ENCODE assay signal across 8 cellular contexts in genomic region chr10:15433850-15434537, GRCh38.
DNase-seq lines count a peak whose midpoint lies in the region; ATAC-seq and TF ChIP-seq lines count a peak whose summit lies in the region.

No MANE protein-coding gene starts in this region.

- H3K4me3 Mint-ChIP-seq in activated CD8-positive, alpha-beta memory T cell treated with anti-CD3 and anti-CD28 coated beads, Interleukin-2, amount 10 ng/mL, durations not matched to agents 7 days and 5 days, result peak overlapping the region; percentile 67
- H3K4me3 Mint-ChIP-seq in activated naive CD8-positive, alpha-beta T cell treated with anti-CD3 and anti-CD28 coated beads, Interleukin-2, amount 50 U/mL, for 24 hours, result peak overlapping the region; percentile 49
- H3K4me3 Mint-ChIP-seq in progenitor cell of endocrine pancreas (ENCODE audit: low read depth), result peak overlapping the region; percentile 74

- peaks cover 17% of the 10 kb centered on the region for H3K27me3 Mint-ChIP-seq in activated CD8-positive, alpha-beta memory T cell treated with anti-CD3 and anti-CD28 coated beads, Interleukin-2, amount 10 ng/mL, durations not matched to agents 7 days and 5 days
- peaks cover 17% of the 10 kb centered on the region for H3K27me3 Mint-ChIP-seq in activated naive CD8-positive, alpha-beta T cell treated with anti-CD3 and anti-CD28 coated beads, Interleukin-2, amount 50 U/mL, for 24 hours
- peaks cover 3% of the 10 kb centered on the region for H3K27me3 Mint-ChIP-seq in progenitor cell of endocrine pancreas

- H3K27ac Mint-ChIP-seq in activated CD8-positive, alpha-beta memory T cell treated with anti-CD3 and anti-CD28 coated beads, Interleukin-2, amount 10 ng/mL, durations not matched to agents 7 days and 5 days, result no peak overlapping the region
- H3K27ac Mint-ChIP-seq in activated naive CD8-positive, alpha-beta T cell treated with anti-CD3 and anti-CD28 coated beads, Interleukin-2, amount 50 U/mL, for 24 hours, result no peak overlapping the region
- peak overlapping the region; percentile 75 for H3K27ac Mint-ChIP-seq in progenitor cell of endocrine pancreas

- peaks cover 0 to 7% (median 2%) of the 10 kb centered on the region in 9 donors for H3K4me1 ChIP-seq in heart right ventricle

- CTCF ChIA-PET in activated CD8-positive, alpha-beta memory T cell treated with anti-CD3 and anti-CD28 coated beads, Interleukin-2, amount 10 ng/mL, durations not matched to agents 7 days and 5 days (lab: Charles Lee), result interaction anchor here (0.6 to 0.9 kb wide), 4 partner anchors 9 to 53 kb away, joined by 3 to 4 read pairs (median 3); no protein-coding TSS in a partner anchor

- DNase-seq in activated CD8-positive, alpha-beta memory T cell treated with anti-CD3 and anti-CD28 coated beads, Interleukin-2, amount 10 ng/mL, durations not matched to agents 7 days and 5 days, result no peak
- DNase-seq in activated CD8-positive, alpha-beta memory T cell treated with anti-CD3 and anti-CD28 coated beads for 24 hours, result no peak
- peak; percentile 24 for DNase-seq in NCI-H774 (lab: John Stamatoyannopoulos, UW)
- DNase-seq in activated naive CD8-positive, alpha-beta T cell treated with anti-CD3 and anti-CD28 coated beads, Interleukin-2, amount 50 U/mL, for 24 hours, result peak; percentile 15
- DNase-seq in heart right ventricle, result peak in 1 of 2 donors; percentile 57
- DNase-seq in progenitor cell of endocrine pancreas (ENCODE audit: low spot score, unreplicated experiment), result no peak

- ATAC-seq in activated CD8-positive, alpha-beta memory T cell treated with anti-CD3 and anti-CD28 coated beads, Interleukin-2, amount 10 ng/mL, durations not matched to agents 7 days and 5 days, result peak; percentile 58
- peak; percentile 72 for ATAC-seq in HG03342 (IDR thresholded peaks at IDR 0.05; ENCODE audit: unreplicated experiment)
- ATAC-seq in activated naive CD8-positive, alpha-beta T cell treated with anti-CD3 and anti-CD28 coated beads, Interleukin-2, amount 50 U/mL, for 24 hours, result no peak
- ATAC-seq in heart right ventricle, result peak in 7 of 8 donors; percentile 38 to 87 (median 70)
- no peak for ATAC-seq in esophagus mucosa

- no peaks in the 10 kb centered on the region for H3K36me3 Mint-ChIP-seq in activated CD8-positive, alpha-beta memory T cell treated with anti-CD3 and anti-CD28 coated beads, Interleukin-2, amount 10 ng/mL, durations not matched to agents 7 days and 5 days
- no peaks in the 10 kb centered on the region for H3K36me3 Mint-ChIP-seq in activated naive CD8-positive, alpha-beta T cell treated with anti-CD3 and anti-CD28 coated beads, Interleukin-2, amount 50 U/mL, for 24 hours (ENCODE audit: low read depth)
- H3K36me3 Mint-ChIP-seq in progenitor cell of endocrine pancreas (ENCODE audit: insufficient read depth), result no peaks in the 10 kb centered on the region

- H3K27me3 ChIP-seq in heart right ventricle, result peaks cover 0 to 5% (median 0%) of the 10 kb centered on the region in 7 donors

- H3K9me3 ChIP-seq in heart right ventricle, result no peaks in the 10 kb centered on the region

- intact Hi-C loops in heart right ventricle (cut with DNase I), result loop anchor here (2.0 to 10.0 kb wide), 10 partner anchors 141 to 393 kb away; partner anchors contain the start of gene ITGA8 (in 1 of the 10)

- H3K9me3 Mint-ChIP-seq in activated CD8-positive, alpha-beta memory T cell treated with anti-CD3 and anti-CD28 coated beads, Interleukin-2, amount 10 ng/mL, durations not matched to agents 7 days and 5 days (ENCODE audit: low read depth), result no peaks in the 10 kb centered on the region
- H3K9me3 Mint-ChIP-seq in activated naive CD8-positive, alpha-beta T cell treated with anti-CD3 and anti-CD28 coated beads, Interleukin-2, amount 50 U/mL, for 24 hours, result no peaks in the 10 kb centered on the region
- no peaks in the 10 kb centered on the region for H3K9me3 Mint-ChIP-seq in progenitor cell of endocrine pancreas (ENCODE audit: low read depth)

- TF ChIP-seq CTCF in heart right ventricle (IDR thresholded peaks at IDR 0.05) (peak; percentile 69 to 86 (median 79)), progenitor cell of endocrine pancreas (IDR thresholded peaks at IDR 0.05; ENCODE audit: unreplicated experiment) (peak; percentile 87)

- peak overlapping the region in 7 of 10 donors; percentile 24 to 49 (median 41) for H3K4me3 ChIP-seq in heart right ventricle

- peaks cover 3% of the 10 kb centered on the region for H3K4me1 Mint-ChIP-seq in activated CD8-positive, alpha-beta memory T cell treated with anti-CD3 and anti-CD28 coated beads, Interleukin-2, amount 10 ng/mL, durations not matched to agents 7 days and 5 days
- peaks cover 3% of the 10 kb centered on the region for H3K4me1 Mint-ChIP-seq in activated naive CD8-positive, alpha-beta T cell treated with anti-CD3 and anti-CD28 coated beads, Interleukin-2, amount 50 U/mL, for 24 hours
- peaks cover 7% of the 10 kb centered on the region for H3K4me1 Mint-ChIP-seq in progenitor cell of endocrine pancreas (ENCODE audit: low read depth)

- no peaks in the 10 kb centered on the region for H3K36me3 ChIP-seq in heart right ventricle

- no peak overlapping the region for H3K27ac ChIP-seq in heart right ventricle

- WGBS in heart right ventricle, 2 donors, result 14 to 28% methylated on average over 9 of the region's 9 CpGs

Comparison
In these comparisons a context has a peak if more than half of its experiments do, and no peak if none do; other contexts are left out.
1. ATAC-seq: peak in activated CD8-positive, alpha-beta memory T cell treated with anti-CD3 and anti-CD28 coated beads, Interleukin-2, amount 10 ng/mL, durations not matched to agents 7 days and 5 days (single experiment), HG03342 (single experiment) and heart right ventricle (7 of 8); none in activated naive CD8-positive, alpha-beta T cell treated with anti-CD3 and anti-CD28 coated beads, Interleukin-2, amount 50 U/mL, for 24 hours (single experiment) and esophagus mucosa (single experiment).
2. DNase-seq: peak in NCI-H774 (single experiment) and activated naive CD8-positive, alpha-beta T cell treated with anti-CD3 and anti-CD28 coated beads, Interleukin-2, amount 50 U/mL, for 24 hours (single experiment); none in activated CD8-positive, alpha-beta memory T cell treated with anti-CD3 and anti-CD28 coated beads, Interleukin-2, amount 10 ng/mL, durations not matched to agents 7 days and 5 days (single experiment), activated CD8-positive, alpha-beta memory T cell treated with anti-CD3 and anti-CD28 coated beads for 24 hours (single experiment) and progenitor cell of endocrine pancreas (single experiment).
3. Peak in every context shown above with its lines, with median percentiles within 50 percentile points of each other: H3K4me3 Mint-ChIP-seq.